Comparison of ENCODE assay signal across 19 cellular contexts in genomic region chr6:28734443-28734959, GRCh38.
"Had no signal": no experiment of that assay in that cellular context is flagged by ENCODE, and none has a peak within 500 bp of the region (broad histone marks: within the 10 kb centered on the region; RNA-seq: fewer than 3 reads in every experiment).

No MANE protein-coding gene starts in this region.

- H3K4me1 ChIP-seq: body of pancreas, right atrium auricular region, tibial nerve had no signal

- H3K27ac ChIP-seq: body of pancreas, coronary artery, right atrium auricular region, skin epidermis, tibial nerve had no signal

- H3K9me3 Mint-ChIP-seq: WTC11 had no signal

- DNase-seq: activated CD4-positive, alpha-beta T cell treated with anti-CD3 and anti-CD28 coated beads for 4 hours; activated naive CD4-positive, alpha-beta T cell; amniotic stem cell; body of pancreas; central memory CD4-positive, alpha-beta T cell; effector CD4-positive, alpha-beta T cell; mesendoderm; posterior cingulate gyrus; stimulated activated CD4-positive, alpha-beta T cell treated with anti-CD3 and anti-CD28 coated beads, Interleukin-4, amount 100 ng/mL, for 24 hours; stimulated activated CD8-positive, alpha-beta memory T cell treated with anti-CD3 and anti-CD28 coated beads, Interleukin-4, amount 100 ng/mL, for 48 hours; stimulated activated naive CD4-positive, alpha-beta T cell treated with Interleukin-2 at 50 U/mL for 16 hours; substantia nigra had no signal

- H3K4me3 ChIP-seq: body of pancreas, coronary artery, right atrium auricular region, skin epidermis, tibial nerve had no signal

- ATAC-seq: body of pancreas had no signal

- H3K36me3 Mint-ChIP-seq: WTC11 had no signal

- H3K27ac Mint-ChIP-seq: natural killer cell treated with Interleukin-12 subunit alpha and Interleukin-12 subunit beta and Interleukin-15 and Interleukin-18, amount 100 ng/mL, for 72 hours; WTC11 had no signal

- H3K9me3 ChIP-seq: body of pancreas had no signal

- H3K36me3 ChIP-seq: right atrium auricular region, tibial nerve had no signal

- FAIRE-seq: TTC549 had no signal

- H3K4me3 Mint-ChIP-seq: natural killer cell treated with Interleukin-12 subunit alpha and Interleukin-12 subunit beta and Interleukin-15 and Interleukin-18, amount 100 ng/mL, for 72 hours had no signal
